In genomic region chr1:226405411-226405988, GRCh38 we compare ENCODE assay signal across 1 cellular context.
TF ChIP-seq lines count a peak whose summit lies in the region.

No MANE protein-coding gene starts in this region.

TF ChIP-seq in neural cell, 6 proteins besides CTCF, POLR2A, EP300 and RAD21 (continued from another document):
- TF ChIP-seq MXI1 (conservative IDR thresholded peaks at IDR 0.05; ENCODE audit: poor library complexity, severe bottlenecking) (no peak), POLR2AphosphoS5 (IDR thresholded peaks at IDR 0.05) (no peak), SMC3 (conservative IDR thresholded peaks at IDR 0.05; ENCODE audit: poor library complexity) (no peak)
